Comparison of ENCODE assay signal across 11 cellular contexts in genomic region chr15:99306694-99307338, GRCh38. TPM values are rescaled to one million over a fixed set of nuclear protein-coding genes. Genes with fewer than 3 reads are reported as not detected.
A peak's percentile ranks its signal among the peaks of the same experiment; 100 is the strongest.
DNase-seq lines count a peak whose midpoint lies in the region; ATAC-seq, FAIRE-seq and TF ChIP-seq lines count a peak whose summit lies in the region.
"Had no signal": no experiment of that assay in that cellular context is flagged by ENCODE, and none has a peak within 500 bp of the region (broad histone marks: within the 10 kb centered on the region; RNA-seq: fewer than 3 reads in every experiment).

No MANE protein-coding gene starts in this region.

- peaks cover 70% of the 10 kb centered on the region for H3K4me1 Mint-ChIP-seq in chondrocyte (ENCODE audit: low read depth)

- no peaks in the 10 kb centered on the region for H3K36me3 ChIP-seq in mucosa of descending colon (ENCODE audit: low read depth)
- H3K36me3 ChIP-seq: BE2C had no signal

- peak overlapping the region; percentile 32 for H3K4me3 ChIP-seq in AG04450 (ENCODE audit: low read depth, low read length)
- H3K4me3 ChIP-seq in mucosa of descending colon, result no peak overlapping the region

- TF ChIP-seq POLR2A in H54 (IDR thresholded peaks at IDR 0.05; ENCODE audit: low read depth, low read length), result no peak

- POLR2A ChIA-PET in AG04450 (lab: Yijun Ruan, JAX), result interaction anchor here (1.4 to 1.8 kb wide), 2 partner anchors 34 to 55 kb away, joined by 3 to 8 read pairs; partner anchors contain the start of gene LRRC28

- FAIRE-seq in H54 (lab: Jason Lieb, UNC), result no peak

- H3K4me3 Mint-ChIP-seq in chondrocyte (ENCODE audit: unreplicated experiment), result peak overlapping the region; percentile 31

- intact Hi-C loops in mucosa of descending colon (cut with DNase I, micrococcal nuclease), result no loop called here

- no peak for TF ChIP-seq CTCF in AG04450 (IDR thresholded peaks at IDR 0.05; ENCODE audit: low read depth, low read length)
- TF ChIP-seq CTCF in chondrocyte (IDR thresholded peaks at IDR 0.05), result no peak
- TF ChIP-seq CTCF in mucosa of descending colon (IDR thresholded peaks at IDR 0.05), result no peak

- peaks cover 3% of the 10 kb centered on the region for H3K4me1 ChIP-seq in mucosa of descending colon (ENCODE audit: low read depth)
- H3K4me1 ChIP-seq: BE2C had no signal

- DNase-seq in AG04450 (ENCODE audit: low read depth, low spot score) (no peak), NCI-H2107 (lab: John Stamatoyannopoulos, UW) (peak; percentile 14), chondrocyte (ENCODE audit: low spot score) (no peak), mucosa of descending colon (peak in 1 of 3 donors; percentile 10), H54 (ENCODE audit: insufficient read length, low spot score) (no peak)
- DNase-seq in effector CD8-positive, alpha-beta T cell (lab: John Stamatoyannopoulos, UW), result no peak
- DNase-seq in stimulated activated CD4-positive, alpha-beta T cell treated with anti-CD3 and anti-CD28 coated beads, Interleukin-2, amount 100 ng/mL, for 24 hours, result no peak
- DNase-seq: BE2C; stimulated activated naive CD8-positive, alpha-beta T cell treated with anti-CD3 and anti-CD28 coated beads, Interleukin-15, Interleukin-2, amounts not matched to agents 100 U/mL and 50 U/mL, for 24 hours had no signal

- H3K27me3 ChIP-seq in AG04450 (ENCODE audit: control insufficient read depth, insufficient read depth, low read length), result no peaks in the 10 kb centered on the region
- H3K27me3 ChIP-seq: BE2C had no signal

- no peaks in the 10 kb centered on the region for H3K27me3 Mint-ChIP-seq in chondrocyte (ENCODE audit: low read depth)

- no peaks in the 10 kb centered on the region for H3K9me3 ChIP-seq in AG04450 (ENCODE audit: control insufficient read depth, insufficient read depth, low read length)
- H3K9me3 ChIP-seq in mucosa of descending colon, result no peaks in the 10 kb centered on the region
- H3K9me3 ChIP-seq: BE2C had no signal

- no peaks in the 10 kb centered on the region for H3K36me3 Mint-ChIP-seq in chondrocyte (ENCODE audit: low read depth)

- H3K27ac ChIP-seq in AG04450 (ENCODE audit: low read depth, low read length), result no peak overlapping the region

- peak; percentile 65 for ATAC-seq in mucosa of descending colon
- ATAC-seq in GM21423 (IDR thresholded peaks at IDR 0.05; ENCODE audit: unreplicated experiment), result no peak
- ATAC-seq: Panc1; stimulated activated naive CD8-positive, alpha-beta T cell treated with anti-CD3 and anti-CD28 coated beads, Interleukin-15, Interleukin-2, amounts not matched to agents 100 U/mL and 50 U/mL, for 24 hours had no signal

- H3K27ac Mint-ChIP-seq in chondrocyte (ENCODE audit: unreplicated experiment), result peak overlapping the region; percentile 96

- no peaks in the 10 kb centered on the region for H3K9me3 Mint-ChIP-seq in chondrocyte (ENCODE audit: low read depth)

- CTCF ChIA-PET in AG04450 (lab: Charles Lee), result interaction anchor here (1.4 to 1.9 kb wide), 2 partner anchors 397 to 449 kb away, joined by 4 to 24 read pairs; no protein-coding TSS in a partner anchor

RNA-seq across cellular contexts. Expression of gene LRRC28, which starts 55.5 kb away (rescaled TPM):
- 28.4 and 29.8 TPM in 2 replicates for polyA plus RNA-seq in AG04450 (2011; rRNA removed)
- 22.4 and 28.5 TPM in 2 replicates for polyA minus RNA-seq in AG04450 (2011; rRNA and poly(A)+ RNA removed)
- total RNA-seq in chondrocyte (28.5 to 36.3 TPM (median 35.8 TPM) in 3 replicates), mucosa of descending colon (10 to 100 TPM; 26.0 to 41.6 (median 27.7) TPM)

RNA-seq across cellular contexts. Expression of gene TTC23, which starts 57.4 kb away (rescaled TPM):
- polyA plus RNA-seq in AG04450 (2011; rRNA removed), result 7.2 and 12.9 TPM in 2 replicates
- polyA minus RNA-seq in AG04450 (2011; rRNA and poly(A)+ RNA removed), result 11.2 and 11.7 TPM in 2 replicates
- total RNA-seq in chondrocyte (21.3 to 27.7 TPM (median 25.0 TPM) in 3 replicates), mucosa of descending colon (10 to 100 TPM; 17.1 to 26.8 (median 19.6) TPM)
